Comparison of ENCODE assay signal across 8 cellular contexts in the genomic region with DNA sequence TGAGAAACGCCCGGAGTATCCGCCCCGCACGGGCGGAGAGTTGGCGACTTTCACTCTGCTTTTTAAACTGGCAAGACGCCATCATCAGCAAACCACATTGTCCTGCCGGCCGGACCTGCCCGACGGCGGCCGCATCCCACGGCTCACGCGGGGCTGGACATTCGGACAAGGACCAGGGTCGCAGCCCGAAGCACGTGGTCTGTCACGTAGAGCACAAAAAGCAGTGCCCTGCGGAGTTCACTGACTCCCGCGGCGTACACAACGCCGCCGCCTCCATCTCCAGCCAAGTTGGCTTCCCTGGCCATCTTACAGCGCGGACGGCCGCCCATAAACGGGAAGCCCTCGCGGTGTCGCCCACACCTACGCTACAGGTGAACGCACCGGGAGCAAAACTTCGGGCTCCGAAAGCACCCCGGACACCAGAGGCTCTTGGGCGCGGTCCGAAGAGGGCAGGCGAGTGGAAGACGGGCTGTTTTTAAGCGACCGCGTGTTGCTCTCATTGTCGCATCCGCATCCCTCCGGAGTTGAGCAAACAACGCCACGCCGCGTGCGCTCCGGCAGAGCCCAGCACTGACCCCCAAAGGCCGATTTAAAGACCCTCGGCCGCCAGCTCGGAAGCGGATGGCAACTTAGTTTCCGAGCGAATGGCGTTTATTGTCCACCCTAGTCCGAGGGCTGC. TPM values are rescaled to one million over a fixed set of nuclear protein-coding genes. Genes with fewer than 3 reads are reported as not detected.
DNase-seq lines count a peak whose midpoint lies in the region; ATAC-seq and TF ChIP-seq lines count a peak whose summit lies in the region.

No MANE protein-coding gene starts in this region.

- H3K27me3 ChIP-seq in HUES64 (ENCODE audit: insufficient read depth, low read length) (no peaks in the 10 kb centered on the region), adipocyte (replicated peaks; ENCODE audit: control insufficient read depth, insufficient read depth, low read length) (no peaks in the 10 kb centered on the region)

- H3K36me3 ChIP-seq in HUES64 (ENCODE audit: insufficient read depth, low read length) (no peaks in the 10 kb centered on the region), adipocyte (ENCODE audit: control insufficient read depth, insufficient read depth, low read length, severe bottlenecking) (no peaks in the 10 kb centered on the region)

- H3K4me3 ChIP-seq in HUES64 (ENCODE audit: low read length): peak overlapping the region; percentile 95
- H3K4me3 ChIP-seq in adipocyte (ENCODE audit: low read length): peak overlapping the region; percentile 94

- H3K9ac ChIP-seq in HUES64 (ENCODE audit: low read depth, low read length): peak overlapping the region; percentile 98
- peak overlapping the region; percentile 84 for H3K9ac ChIP-seq in adipocyte (ENCODE audit: low read length)

- no peaks in the 10 kb centered on the region for H3K9me3 ChIP-seq in HUES64 (ENCODE audit: insufficient read depth, low read depth, low read length)
- no peaks in the 10 kb centered on the region for H3K9me3 ChIP-seq in adipocyte (ENCODE audit: control insufficient read depth, low read length)

- WGBS in HUES64: under 1% methylated on average over 69 of the region's 69 CpGs

- intact Hi-C loops in left ventricle myocardium superior (cut with micrococcal nuclease): no loop called here

- DNase-seq in NCI-H2081 (lab: John Stamatoyannopoulos, UW) (peak; percentile 50 to 73), NCI-H2081 treated with DMSO at 0.1 percent for 48 hours (lab: John Stamatoyannopoulos, UW) (no peak), adipocyte (ENCODE audit: low read depth) (peak; percentile 72), left ventricle myocardium superior (peak; percentile 66), retina (peak; percentile 89)

- ATAC-seq in SK-N-SH treated with all-trans-retinoic acid at 6 μM for 48 hours: peak; percentile 48
- peak; percentile 42 for ATAC-seq in left ventricle myocardium superior
- ATAC-seq in GM18870 (IDR thresholded peaks at IDR 0.05; ENCODE audit: unreplicated experiment): no peak

- H3K4me1 ChIP-seq in HUES64 (ENCODE audit: insufficient read depth, low read length) (peaks cover 39% of the 10 kb centered on the region), adipocyte (ENCODE audit: control insufficient read depth, insufficient read depth, low read length) (peaks cover 5% of the 10 kb centered on the region)

- peak overlapping the region; percentile 95 for H3K27ac ChIP-seq in HUES64 (ENCODE audit: low read depth, low read length)

TF ChIP-seq in SK-N-SH treated with all-trans-retinoic acid at 6 μM for 48 hours, 23 proteins besides CTCF, POLR2A, EP300 and RAD21:
- no peak for TF ChIP-seq OSR1 (CRISPR knock-in tag; IDR thresholded peaks at IDR 0.05)
- no peak for TF ChIP-seq ZFP30 (CRISPR knock-in tag; IDR thresholded peaks at IDR 0.05)
- TF ChIP-seq PPARA (CRISPR knock-in tag; IDR thresholded peaks at IDR 0.05; ENCODE audit: borderline replicate concordance): no peak
- TF ChIP-seq, protein P1, sequence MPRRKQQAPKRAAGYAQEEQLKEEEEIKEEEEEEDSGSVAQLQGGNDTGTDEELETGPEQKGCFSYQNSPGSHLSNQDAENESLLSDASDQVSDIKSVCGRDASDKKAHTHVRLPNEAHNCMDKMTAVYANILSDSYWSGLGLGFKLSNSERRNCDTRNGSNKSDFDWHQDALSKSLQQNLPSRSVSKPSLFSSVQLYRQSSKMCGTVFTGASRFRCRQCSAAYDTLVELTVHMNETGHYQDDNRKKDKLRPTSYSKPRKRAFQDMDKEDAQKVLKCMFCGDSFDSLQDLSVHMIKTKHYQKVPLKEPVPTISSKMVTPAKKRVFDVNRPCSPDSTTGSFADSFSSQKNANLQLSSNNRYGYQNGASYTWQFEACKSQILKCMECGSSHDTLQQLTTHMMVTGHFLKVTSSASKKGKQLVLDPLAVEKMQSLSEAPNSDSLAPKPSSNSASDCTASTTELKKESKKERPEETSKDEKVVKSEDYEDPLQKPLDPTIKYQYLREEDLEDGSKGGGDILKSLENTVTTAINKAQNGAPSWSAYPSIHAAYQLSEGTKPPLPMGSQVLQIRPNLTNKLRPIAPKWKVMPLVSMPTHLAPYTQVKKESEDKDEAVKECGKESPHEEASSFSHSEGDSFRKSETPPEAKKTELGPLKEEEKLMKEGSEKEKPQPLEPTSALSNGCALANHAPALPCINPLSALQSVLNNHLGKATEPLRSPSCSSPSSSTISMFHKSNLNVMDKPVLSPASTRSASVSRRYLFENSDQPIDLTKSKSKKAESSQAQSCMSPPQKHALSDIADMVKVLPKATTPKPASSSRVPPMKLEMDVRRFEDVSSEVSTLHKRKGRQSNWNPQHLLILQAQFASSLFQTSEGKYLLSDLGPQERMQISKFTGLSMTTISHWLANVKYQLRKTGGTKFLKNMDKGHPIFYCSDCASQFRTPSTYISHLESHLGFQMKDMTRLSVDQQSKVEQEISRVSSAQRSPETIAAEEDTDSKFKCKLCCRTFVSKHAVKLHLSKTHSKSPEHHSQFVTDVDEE (CRISPR knock-in tag; IDR thresholded peaks at IDR 0.05): no peak
- TF ChIP-seq ZNF565 (CRISPR knock-in tag; conservative IDR thresholded peaks at IDR 0.05; ENCODE audit: low read depth): no peak
- TF ChIP-seq ESRRG (CRISPR knock-in tag; IDR thresholded peaks at IDR 0.05): no peak
- TF ChIP-seq ZFP3 (CRISPR knock-in tag; IDR thresholded peaks at IDR 0.05): no peak
- TF ChIP-seq ZNF8 (CRISPR knock-in tag; IDR thresholded peaks at IDR 0.05): no peak
- no peak for TF ChIP-seq ZNF70 (CRISPR knock-in tag; IDR thresholded peaks at IDR 0.05)
- no peak for TF ChIP-seq ARNTL (CRISPR knock-in tag; IDR thresholded peaks at IDR 0.05; ENCODE audit: borderline replicate concordance, low read depth)
- TF ChIP-seq GLIS3 (CRISPR knock-in tag; IDR thresholded peaks at IDR 0.05): no peak

RNA-seq across cellular contexts. Expression of gene SINHCAF, which starts 1.0 kb away (rescaled TPM):
- 229 TPM for polyA plus RNA-seq in HUES64 (2013, experiment 1 of 2)
- polyA plus RNA-seq in HUES64 (2013, experiment 2 of 2): 222 TPM
- total RNA-seq in left ventricle myocardium superior: 12.9 TPM
